Comparison of ENCODE assay signal across 1 cellular context in genomic region chr20:2330090-2330695, GRCh38.
TF ChIP-seq lines count a peak whose summit lies in the region.

No MANE protein-coding gene starts in this region.

TF ChIP-seq in SK-N-SH, 30 proteins besides CTCF, POLR2A, EP300 and RAD21 (continued from another document):
- TF ChIP-seq REST (IDR thresholded peaks at IDR 0.05; ENCODE audit: low read depth, low read length), result no peak
- TF ChIP-seq SIN3A (IDR thresholded peaks at IDR 0.05; ENCODE audit: borderline replicate concordance, low read depth, low read length), result no peak
- TF ChIP-seq MXI1 (IDR thresholded peaks at IDR 0.05; ENCODE audit: low read depth, low read length), result no peak
- TF ChIP-seq MAX (IDR thresholded peaks at IDR 0.05; ENCODE audit: low read depth), result no peak
- TF ChIP-seq JUND (IDR thresholded peaks at IDR 0.05), result no peak
- TF ChIP-seq CHD2 (IDR thresholded peaks at IDR 0.05; ENCODE audit: low read length, partially characterized antibody), result no peak
- no peak for TF ChIP-seq ELF1 (IDR thresholded peaks at IDR 0.05)
- no peak for TF ChIP-seq RFX5 (IDR thresholded peaks at IDR 0.05; ENCODE audit: low read length)
TF ChIP-seq in SK-N-SH: peak in this region for 0.
